ENCODE assay signal across 15 cellular contexts in the genomic region with DNA sequence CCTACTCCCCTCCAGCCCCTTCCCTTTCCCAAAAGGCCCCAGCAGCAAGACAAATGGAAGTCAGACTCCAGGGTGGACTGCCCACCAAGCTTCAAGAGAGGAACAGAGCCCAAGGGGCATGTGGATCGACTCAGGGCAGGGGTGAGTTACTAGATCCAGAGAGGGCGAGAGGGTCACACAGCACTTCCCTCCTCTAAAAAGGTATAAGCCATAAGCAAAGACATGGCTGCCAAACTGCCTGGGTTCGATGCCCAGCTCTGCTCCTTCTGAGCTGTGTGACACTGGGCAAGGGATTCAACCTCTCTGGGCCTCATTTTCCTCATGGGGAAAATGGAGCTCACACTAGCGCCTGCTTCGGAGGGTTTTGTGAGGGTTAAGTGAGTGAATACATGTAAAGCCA. TPM values are rescaled to one million over a fixed set of nuclear protein-coding genes. Genes with fewer than 3 reads are reported as not detected.
A peak's percentile ranks its signal among the peaks of the same experiment; 100 is the strongest.
DNase-seq lines count a peak whose midpoint lies in the region; ATAC-seq and TF ChIP-seq lines count a peak whose summit lies in the region.
"Had no signal": no experiment of that assay in that cellular context is flagged by ENCODE, and none has a peak within 500 bp of the region (broad histone marks: within the 10 kb centered on the region; RNA-seq: fewer than 3 reads in every experiment).

No MANE protein-coding gene starts in this region.

- H3K27ac ChIP-seq in OCI-LY3 (ENCODE audit: low read length) (no peak overlapping the region), caudate nucleus (ENCODE audit: low read depth, low read length) (peak overlapping the region; percentile 97), mesendoderm (ENCODE audit: low read depth, low read length) (no peak overlapping the region), substantia nigra (ENCODE audit: low read depth, low read length, poor library complexity, severe bottlenecking) (peak overlapping the region; percentile 99)

- H3K27me3 ChIP-seq in OCI-LY3 (ENCODE audit: low read depth, low read length) (no peaks in the 10 kb centered on the region), mesendoderm (ENCODE audit: insufficient read depth, low read length, poor library complexity) (no peaks in the 10 kb centered on the region)

- H3K18ac ChIP-seq in mesendoderm (ENCODE audit: low read length): no peak overlapping the region

- no peak overlapping the region for H4K8ac ChIP-seq in mesendoderm (ENCODE audit: low read depth, low read length)

- no peaks in the 10 kb centered on the region for H3K36me3 Mint-ChIP-seq in activated T-helper 17 cell treated with anti-CD3 and anti-CD28 coated beads, Interleukin-2, amount 50 U/mL, for 72 hours (ENCODE audit: low read depth)
- H3K36me3 Mint-ChIP-seq: natural killer cell treated with Interleukin-12 subunit alpha and Interleukin-12 subunit beta and Interleukin-15 and Interleukin-18, amount 100 ng/mL, for 72 hours had no signal

- no peak for TF ChIP-seq CTCF in OCI-LY3 (IDR thresholded peaks at IDR 0.05; ENCODE audit: low read depth, low read length)

- H3K9ac ChIP-seq in OCI-LY3 (ENCODE audit: low read length): no peak overlapping the region
- peak overlapping the region; percentile 12 for H3K9ac ChIP-seq in mesendoderm (ENCODE audit: low read length)

- H3K4me1 Mint-ChIP-seq in activated T-helper 17 cell treated with anti-CD3 and anti-CD28 coated beads, Interleukin-2, amount 50 U/mL, for 72 hours: no peaks in the 10 kb centered on the region

- H3K79me2 ChIP-seq in OCI-LY3 (ENCODE audit: low read length) (no peaks in the 10 kb centered on the region), mesendoderm (ENCODE audit: control insufficient read depth, insufficient read depth, low read length) (no peaks in the 10 kb centered on the region)

- peak overlapping the region; percentile 20 for H2AK5ac ChIP-seq in mesendoderm (ENCODE audit: low read length)

- no peaks in the 10 kb centered on the region for H3K79me1 ChIP-seq in mesendoderm (ENCODE audit: low read length)

- H3K56ac ChIP-seq in mesendoderm (ENCODE audit: low read length): no peak overlapping the region

- H3K4me2 ChIP-seq in OCI-LY3 (ENCODE audit: low read length): peak overlapping the region; percentile 52; the same call in 1 of the 2 replicates
- no peak overlapping the region for H3K4me2 ChIP-seq in mesendoderm (ENCODE audit: low read length)

- no peak overlapping the region for H3K23ac ChIP-seq in mesendoderm (ENCODE audit: low read length)

- no peak overlapping the region for H4K5ac ChIP-seq in mesendoderm (ENCODE audit: low read length)

- no peak overlapping the region for H3K4me3 Mint-ChIP-seq in activated T-helper 17 cell treated with anti-CD3 and anti-CD28 coated beads, Interleukin-2, amount 50 U/mL, for 72 hours
- H3K4me3 Mint-ChIP-seq: natural killer cell treated with Interleukin-12 subunit alpha and Interleukin-12 subunit beta and Interleukin-15 and Interleukin-18, amount 100 ng/mL, for 72 hours had no signal

- H3K27ac Mint-ChIP-seq in activated T-helper 17 cell treated with anti-CD3 and anti-CD28 coated beads, Interleukin-2, amount 50 U/mL, for 72 hours: no peak overlapping the region
- H3K27ac Mint-ChIP-seq: natural killer cell treated with Interleukin-12 subunit alpha and Interleukin-12 subunit beta and Interleukin-15 and Interleukin-18, amount 100 ng/mL, for 72 hours had no signal

- peak overlapping the region; percentile 14 for H2BK15ac ChIP-seq in mesendoderm (replicated peaks; ENCODE audit: low read depth)

- H3K4me3 ChIP-seq in OCI-LY3 (ENCODE audit: low read length): no peak overlapping the region
- no peak overlapping the region for H3K4me3 ChIP-seq in mesendoderm (ENCODE audit: low read length)

- H3K36me3 ChIP-seq in OCI-LY3 (replicated peaks; ENCODE audit: low read depth, low read length) (no peaks in the 10 kb centered on the region), mesendoderm (ENCODE audit: control insufficient read depth, insufficient read depth, low read length) (no peaks in the 10 kb centered on the region)

- ATAC-seq in activated T-helper 17 cell treated with anti-CD3 and anti-CD28 coated beads, Interleukin-2, amount 50 U/mL, for 72 hours (replicated peaks): no peak
- ATAC-seq: natural killer cell treated with Interleukin-12 subunit alpha and Interleukin-12 subunit beta and Interleukin-15 and Interleukin-18, amount 100 ng/mL, for 72 hours; stimulated activated naive CD8-positive, alpha-beta T cell treated with anti-CD3 and anti-CD28 coated beads, Interleukin-15, Interleukin-2, amounts not matched to agents 100 U/mL and 50 U/mL, for 24 hours had no signal

- no peaks in the 10 kb centered on the region for H3K9me3 ChIP-seq in OCI-LY3 (ENCODE audit: insufficient read depth, low read length)

- no CpG with 5 or more reads among the region's 5 CpGs for WGBS in mesendoderm (ENCODE audit: extremely low coverage, insufficient coverage, low lambda C conversion rate)

- H3K4ac ChIP-seq in mesendoderm (ENCODE audit: low read depth, low read length): no peak overlapping the region

- H2AFZ ChIP-seq in OCI-LY3 (ENCODE audit: low read depth, low read length): no peak overlapping the region

- H3K4me1 ChIP-seq in OCI-LY3 (ENCODE audit: low read length): peaks cover 18% of the 10 kb centered on the region
- H3K4me1 ChIP-seq in mesendoderm (ENCODE audit: control insufficient read depth, low read depth, low read length): peaks cover 6% of the 10 kb centered on the region

- no peaks in the 10 kb centered on the region for H3K9me3 Mint-ChIP-seq in activated T-helper 17 cell treated with anti-CD3 and anti-CD28 coated beads, Interleukin-2, amount 50 U/mL, for 72 hours
- H3K9me3 Mint-ChIP-seq: natural killer cell treated with Interleukin-12 subunit alpha and Interleukin-12 subunit beta and Interleukin-15 and Interleukin-18, amount 100 ng/mL, for 72 hours had no signal

- no peak overlapping the region for H2BK5ac ChIP-seq in mesendoderm (ENCODE audit: low read length)

- H3K27me3 Mint-ChIP-seq in activated T-helper 17 cell treated with anti-CD3 and anti-CD28 coated beads, Interleukin-2, amount 50 U/mL, for 72 hours: peaks cover 18% of the 10 kb centered on the region

- DNase-seq in caudate nucleus (lab: John Stamatoyannopoulos, UW) (no peak), mesendoderm (no peak), substantia nigra (lab: John Stamatoyannopoulos, UW) (peak in 1 of 49 donors; percentile 64), occipital lobe (lab: John Stamatoyannopoulos, UW) (no peak), DMS79 (lab: John Stamatoyannopoulos, UW) (no peak), DMS 273 (lab: John Stamatoyannopoulos, UW; ENCODE audit: unreplicated experiment) (no peak)
- DNase-seq: activated CD4-positive, alpha-beta T cell treated with anti-CD3 and anti-CD28 coated beads for 4 hours; activated gamma-delta T cell; NCI-H510A treated with DMSO at 0.1 percent for 48 hours; stimulated activated CD4-positive, alpha-beta T cell treated with anti-CD3 and anti-CD28 coated beads, Interleukin-1b, Interleukin-23, amount 100 ng/mL, for 48 hours; stimulated activated naive CD8-positive, alpha-beta T cell treated with anti-CD3 and anti-CD28 coated beads, Interleukin-15, Interleukin-2, amounts not matched to agents 100 U/mL and 50 U/mL, for 24 hours had no signal

- H2BK120ac ChIP-seq in mesendoderm (ENCODE audit: low read depth, low read length): no peak overlapping the region

- no peaks in the 10 kb centered on the region for H4K20me1 ChIP-seq in OCI-LY3 (ENCODE audit: insufficient read depth, low read length)

RNA-seq across cellular contexts. Expression of gene PPP1R14A, which starts 3.8 kb away (rescaled TPM):
- polyA plus RNA-seq in mesendoderm (2013, experiment 1 of 2): 11.3 TPM
- polyA plus RNA-seq in mesendoderm (2013, experiment 2 of 2): 10.1 TPM
- total RNA-seq in occipital lobe: 0.78 TPM
- not detected for total RNA-seq in activated T-helper 17 cell treated with anti-CD3 and anti-CD28 coated beads, Interleukin-2, amount 50 U/mL, for 72 hours
- total RNA-seq: LHCN-M2; natural killer cell treated with Interleukin-12 subunit alpha and Interleukin-12 subunit beta and Interleukin-15 and Interleukin-18, amount 100 ng/mL, for 72 hours had no signal

RNA-seq across cellular contexts. Expression of gene SPINT2, which starts 12.0 kb away (rescaled TPM):
- polyA plus RNA-seq in mesendoderm (2013, experiment 1 of 2): 134 TPM
- polyA plus RNA-seq in mesendoderm (2013, experiment 2 of 2): 134 TPM
- 73.9 TPM for total RNA-seq in occipital lobe
- 10 to 100 TPM; 21.3 to 56.6 TPM for total RNA-seq in activated T-helper 17 cell treated with anti-CD3 and anti-CD28 coated beads, Interleukin-2, amount 50 U/mL, for 72 hours

RNA-seq across cellular contexts. Expression of gene DPF1, which starts 28.4 kb away (rescaled TPM):
- 4.1 TPM for polyA plus RNA-seq in mesendoderm (2013, experiment 1 of 2)
- 3.6 TPM for polyA plus RNA-seq in mesendoderm (2013, experiment 2 of 2)
- 37.4 TPM for total RNA-seq in occipital lobe
- total RNA-seq in activated T-helper 17 cell treated with anti-CD3 and anti-CD28 coated beads, Interleukin-2, amount 50 U/mL, for 72 hours: 1 to 10 TPM in 1 of 2 donors, not detected in 1; 1.1 TPM

RNA-seq across cellular contexts. Expression of gene C19orf33, which starts 51.7 kb away (rescaled TPM):
- polyA plus RNA-seq in mesendoderm (2013, experiment 1 of 2): 13.7 TPM
- 14.0 TPM for polyA plus RNA-seq in mesendoderm (2013, experiment 2 of 2)
- total RNA-seq in occipital lobe: not detected
- total RNA-seq in activated T-helper 17 cell treated with anti-CD3 and anti-CD28 coated beads, Interleukin-2, amount 50 U/mL, for 72 hours: under 1 TPM in 1 of 2 donors, not detected in 1; 0.87 TPM
- total RNA-seq: LHCN-M2; natural killer cell treated with Interleukin-12 subunit alpha and Interleukin-12 subunit beta and Interleukin-15 and Interleukin-18, amount 100 ng/mL, for 72 hours had no signal

Comparison
In these comparisons a context has a peak if more than half of its experiments do, and no peak if none do; other contexts are left out.
1. H3K27ac ChIP-seq: peak in caudate nucleus (single experiment) and substantia nigra (single experiment); none in OCI-LY3 (single experiment) and mesendoderm (single experiment).
2. RNA of gene DPF1, which starts 28.4 kb away (total RNA-seq): 37.4 TPM in occipital lobe (single experiment); 1.1 TPM in activated T-helper 17 cell treated with anti-CD3 and anti-CD28 coated beads, Interleukin-2, amount 50 U/mL, for 72 hours; every median in the first group is over 10 times any median in the second.